ENCODE assay signal across 12 cellular contexts in the genomic region with DNA sequence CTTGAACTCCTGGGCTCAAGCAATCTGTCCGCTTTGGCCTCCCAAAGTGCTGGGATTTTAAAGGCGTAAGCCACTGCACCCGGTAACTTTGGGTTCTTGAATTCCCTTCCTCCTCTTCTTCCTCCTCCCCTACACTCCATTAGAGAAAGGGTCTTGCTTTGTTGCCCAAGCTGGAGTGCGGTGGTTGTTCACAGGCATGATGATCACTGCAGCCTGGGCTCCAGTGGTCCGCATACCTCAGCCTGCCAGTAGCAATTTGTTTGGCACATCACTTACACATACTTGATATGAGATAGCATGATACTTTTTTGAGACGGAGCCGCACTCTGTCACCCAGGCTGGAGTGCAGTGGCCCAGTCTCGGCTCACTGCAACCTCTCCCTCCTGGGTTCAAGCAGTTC. TPM values are rescaled to one million over a fixed set of nuclear protein-coding genes. Genes with fewer than 3 reads are reported as not detected.
DNase-seq lines count a peak whose midpoint lies in the region; ATAC-seq and TF ChIP-seq lines count a peak whose summit lies in the region.
"Had no signal": no experiment of that assay in that cellular context is flagged by ENCODE, and none has a peak within 500 bp of the region (broad histone marks: within the 10 kb centered on the region; RNA-seq: fewer than 3 reads in every experiment).

No MANE protein-coding gene starts in this region.

- H3K9ac ChIP-seq in BLaER1, result no peak overlapping the region

- H3K36me3 ChIP-seq in BLaER1 (peaks cover 42% of the 10 kb centered on the region), testis (ENCODE audit: low read depth, missing control alignments) (no peaks in the 10 kb centered on the region)

- peaks cover 60% of the 10 kb centered on the region for H3K4me1 Mint-ChIP-seq in activated T-helper 1 cell treated with anti-CD3 and anti-CD28 coated beads, Interleukin-12 subunit alpha, Interleukin-12 subunit beta, Interleukin-2, Interleukin-4 antibody, amounts not matched to agents 30 ng/mL and 10 ng/mL and 1 ng/mL, durations not matched to agents 14 hours and 24 hours and 36 hours (ENCODE audit: low read depth)
- peaks cover 26 to 81% (median 64%) of the 10 kb centered on the region in 3 donors for H3K4me1 Mint-ChIP-seq in naive B cell

- no peak for TF ChIP-seq POLR2A in testis (IDR thresholded peaks at IDR 0.05)

- H3K4me3 Mint-ChIP-seq in activated T-helper 1 cell treated with anti-CD3 and anti-CD28 coated beads, Interleukin-12 subunit alpha, Interleukin-12 subunit beta, Interleukin-2, Interleukin-4 antibody, amounts not matched to agents 30 ng/mL and 10 ng/mL and 1 ng/mL, durations not matched to agents 14 hours and 24 hours and 36 hours, result peak overlapping the region; percentile 96
- peak overlapping the region; percentile 83 to 96 (median 89) for H3K4me3 Mint-ChIP-seq in naive B cell

- no peaks in the 10 kb centered on the region for H3K9me3 Mint-ChIP-seq in activated T-helper 1 cell treated with anti-CD3 and anti-CD28 coated beads, Interleukin-12 subunit alpha, Interleukin-12 subunit beta, Interleukin-2, Interleukin-4 antibody, amounts not matched to agents 30 ng/mL and 10 ng/mL and 1 ng/mL, durations not matched to agents 14 hours and 24 hours and 36 hours
- peaks cover 0 to 4% (median 0%) of the 10 kb centered on the region in 7 donors for H3K9me3 Mint-ChIP-seq in naive B cell

- peaks cover 3% of the 10 kb centered on the region for H3K27me3 Mint-ChIP-seq in activated T-helper 1 cell treated with anti-CD3 and anti-CD28 coated beads, Interleukin-12 subunit alpha, Interleukin-12 subunit beta, Interleukin-2, Interleukin-4 antibody, amounts not matched to agents 30 ng/mL and 10 ng/mL and 1 ng/mL, durations not matched to agents 14 hours and 24 hours and 36 hours (ENCODE audit: insufficient read depth)
- H3K27me3 Mint-ChIP-seq in naive B cell, result no peaks in the 10 kb centered on the region

- no peak overlapping the region for H3K4me3 ChIP-seq in BLaER1
- H3K4me3 ChIP-seq in GM12875 (ENCODE audit: low read depth, low read length), result peak overlapping the region; percentile 91
- H3K4me3 ChIP-seq in testis, result no peak overlapping the region

- H3K27me3 ChIP-seq in BLaER1 (no peaks in the 10 kb centered on the region), testis (no peaks in the 10 kb centered on the region)

- H3K27ac ChIP-seq in BLaER1, result no peak overlapping the region
- H3K27ac ChIP-seq in testis, result no peak overlapping the region

- intact Hi-C loops in activated T-helper 1 cell treated with anti-CD3 and anti-CD28 coated beads, Interleukin-12 subunit alpha, Interleukin-12 subunit beta, Interleukin-2, Interleukin-4 antibody, amounts not matched to agents 30 ng/mL and 10 ng/mL and 1 ng/mL, durations not matched to agents 14 hours and 24 hours and 36 hours (cut with micrococcal nuclease), result loop anchor here (5.0 kb wide), 1 partner anchor 458 kb away; no protein-coding TSS in a partner anchor
- intact Hi-C loops in testis (cut with DNase I; ENCODE audit: low total_unique reads), result loop anchor here (10.0 kb wide), 1 partner anchor 270 kb away; no protein-coding TSS in a partner anchor

- peaks cover 38% of the 10 kb centered on the region for H3K4me1 ChIP-seq in BLaER1
- H3K4me1 ChIP-seq in testis, result peaks cover 13% of the 10 kb centered on the region

- TF ChIP-seq CTCF in GM12875 (IDR thresholded peaks at IDR 0.05; ENCODE audit: borderline replicate concordance, insufficient read depth, low read depth, low read length), result no peak
- no peak for TF ChIP-seq CTCF in testis (IDR thresholded peaks at IDR 0.05)

- H3K36me3 Mint-ChIP-seq in activated T-helper 1 cell treated with anti-CD3 and anti-CD28 coated beads, Interleukin-12 subunit alpha, Interleukin-12 subunit beta, Interleukin-2, Interleukin-4 antibody, amounts not matched to agents 30 ng/mL and 10 ng/mL and 1 ng/mL, durations not matched to agents 14 hours and 24 hours and 36 hours (ENCODE audit: low read depth), result peaks cover 33% of the 10 kb centered on the region
- H3K36me3 Mint-ChIP-seq in naive B cell, result peaks cover 0 to 7% of the 10 kb centered on the region in 2 donors

- peak overlapping the region; percentile 86 for H3K4me2 ChIP-seq in BLaER1

- no peak for DNase-seq in activated T-helper 1 cell treated with anti-CD3 and anti-CD28 coated beads, Interleukin-12 subunit alpha, Interleukin-12 subunit beta, Interleukin-2, Interleukin-4 antibody, amounts not matched to agents 30 ng/mL and 10 ng/mL and 1 ng/mL, durations not matched to agents 14 hours and 24 hours and 36 hours (ENCODE audit: low spot score)
- DNase-seq in naive B cell (no peak), testis (no peak), cerebellar nuclear complex (lab: John Stamatoyannopoulos, UW) (no peak), NCI-H1436 (lab: John Stamatoyannopoulos, UW) (no peak)
- DNase-seq: caudate nucleus; EL; stimulated activated CD4-positive, alpha-beta T cell treated with anti-CD3 and anti-CD28 coated beads, Interleukin-4, amount 100 ng/mL, for 1 hour had no signal

- H4K20me1 ChIP-seq in BLaER1, result peaks cover 50% of the 10 kb centered on the region

- 74 to 77% methylated on average over 8 of the region's 8 CpGs for WGBS in testis, 2 donors

- H3K9me3 ChIP-seq in BLaER1 (peaks cover 12% of the 10 kb centered on the region; the same call in 1 of the 2 replicates), testis (no peaks in the 10 kb centered on the region)

- H3K27ac Mint-ChIP-seq in activated T-helper 1 cell treated with anti-CD3 and anti-CD28 coated beads, Interleukin-12 subunit alpha, Interleukin-12 subunit beta, Interleukin-2, Interleukin-4 antibody, amounts not matched to agents 30 ng/mL and 10 ng/mL and 1 ng/mL, durations not matched to agents 14 hours and 24 hours and 36 hours, result peak overlapping the region; percentile 90
- H3K27ac Mint-ChIP-seq in naive B cell, result peak overlapping the region in 5 of 6 donors; percentile 6 to 98 (median 89)

- ATAC-seq in naive B cell (ENCODE audit: low read depth in 2 of 2), result no peak
- no peak for ATAC-seq in HG03108 (IDR thresholded peaks at IDR 0.05; ENCODE audit: unreplicated experiment)
- ATAC-seq: activated CD4-positive, CD25-positive, alpha-beta regulatory T cell treated with anti-CD3 and anti-CD28 coated beads, Interleukin-2, amount 50 U/mL, for 24 hours had no signal

RNA-seq across cellular contexts. Expression of gene DEGS1, which starts 2.2 kb away (rescaled TPM):
- 54.7 and 57.1 TPM in 2 replicates for total RNA-seq in activated T-helper 1 cell treated with anti-CD3 and anti-CD28 coated beads, Interleukin-12 subunit alpha, Interleukin-12 subunit beta, Interleukin-2, Interleukin-4 antibody, amounts not matched to agents 30 ng/mL and 10 ng/mL and 1 ng/mL, durations not matched to agents 14 hours and 24 hours and 36 hours
- polyA plus RNA-seq in naive B cell (ENCODE audit: low read depth in 6 of 6) (100 to 1,000 TPM; 153 to 219 (median 172) TPM), testis (ENCODE audit: insufficient read depth, low read depth, low replicate concordance) (83.0 TPM)
- 10 to 100 TPM; 58.1 to 60.5 TPM for total RNA-seq in testis
